ENCODE assay signal across 26 cellular contexts in genomic region chr18:53508529-53508928, GRCh38.
"Had no signal": no experiment of that assay in that cellular context is flagged by ENCODE, and none has a peak within 500 bp of the region (broad histone marks: within the 10 kb centered on the region; RNA-seq: fewer than 3 reads in every experiment).

No MANE protein-coding gene starts in this region.

- DNase-seq: stimulated activated CD4-positive, alpha-beta T cell treated with anti-CD3 and anti-CD28 coated beads, Interleukin-2, amount 100 ng/mL, for 48 hours; stimulated activated CD4-positive, alpha-beta T cell treated with anti-CD3 and anti-CD28 coated beads, Interleukin-4, amount 100 ng/mL, for 1 hour; stimulated activated CD4-positive, alpha-beta T cell treated with anti-CD3 and anti-CD28 coated beads, Interleukin-4, amount 100 ng/mL, for 24 hours; stimulated activated CD4-positive, alpha-beta T cell treated with anti-CD3 and anti-CD28 coated beads, Interleukin-4, amount 100 ng/mL, for 4 hours; stimulated activated CD8-positive, alpha-beta memory T cell treated with anti-CD3 and anti-CD28 coated beads, Interleukin-4, amount 100 ng/mL, for 48 hours; stimulated activated naive B cell treated with anti-CD40 and anti-IgM and Interleukin-4, amounts not matched to agents 10 μg/mL and 1 μg/mL and 100 μg/mL, for 72 hours; stimulated activated naive CD4-positive, alpha-beta T cell; stimulated activated naive CD4-positive, alpha-beta T cell treated with Interleukin-2 at 50 U/mL for 16 hours; stimulated activated naive CD8-positive, alpha-beta T cell treated with anti-CD3 and anti-CD28 coated beads, Interleukin-15, amount 100 ng/mL, for 72 hours; stimulated activated naive CD8-positive, alpha-beta T cell treated with anti-CD3 and anti-CD28 coated beads, Interleukin-15, Interleukin-2, amounts not matched to agents 100 U/mL and 50 U/mL, for 24 hours; stomach; substantia nigra; testis; thyroid gland; tibial artery; transverse colon; trophoblast cell; upper lobe of left lung; upper lobe of right lung; uterus had no signal

- H3K4me3 ChIP-seq: stomach, suprapubic skin, testis, thoracic aorta, thyroid gland, tibial artery, tibial nerve, transverse colon, upper lobe of left lung, upper lobe of right lung, uterus, vagina had no signal

- H3K36me3 ChIP-seq: stomach, suprapubic skin, thoracic aorta, thyroid gland, tibial artery, tibial nerve, transverse colon, upper lobe of left lung, upper lobe of right lung, uterus, vagina had no signal

- H3K27me3 ChIP-seq: stomach, suprapubic skin, testis, thyroid gland, tibial artery, tibial nerve, transverse colon, upper lobe of left lung, upper lobe of right lung, uterus, vagina had no signal

- H3K4me1 ChIP-seq: stomach, suprapubic skin, testis, thyroid gland, tibial artery, tibial nerve, transverse colon, upper lobe of left lung, upper lobe of right lung, uterus, vagina had no signal

- H3K9me3 ChIP-seq: stomach, suprapubic skin, testis, thoracic aorta, thyroid gland, tibial artery, tibial nerve, transverse colon, upper lobe of left lung, upper lobe of right lung, uterus, vagina had no signal

- H3K27ac ChIP-seq: stomach, suprapubic skin, testis, thoracic aorta, thyroid gland, tibial artery, tibial nerve, transverse colon, upper lobe of left lung, upper lobe of right lung, uterus, vagina had no signal

- ATAC-seq: stimulated activated effector memory CD8-positive, alpha-beta T cell treated with anti-CD3 and anti-CD28 coated beads, Interleukin-12 subunit alpha, Interleukin-12 subunit beta, amount 100 ng/mL, for 72 hours; stimulated activated memory B cell treated with anti-CD40 and anti-IgM and Interleukin-4, amounts not matched to agents 10 μg/mL and 1 μg/mL and 100 μg/mL, for 72 hours; stimulated activated naive B cell treated with anti-CD40 and anti-IgM and Interleukin-4, amounts not matched to agents 10 μg/mL and 1 μg/mL and 100 μg/mL, for 72 hours; stimulated activated naive CD8-positive, alpha-beta T cell treated with anti-CD3 and anti-CD28 coated beads, Interleukin-15, amount 100 ng/mL, for 72 hours; stimulated activated naive CD8-positive, alpha-beta T cell treated with anti-CD3 and anti-CD28 coated beads, Interleukin-15, Interleukin-2, amounts not matched to agents 100 U/mL and 50 U/mL, for 24 hours; upper lobe of right lung had no signal
